ENCODE assay signal across 22 cellular contexts in genomic region chr1:91012196-91012595, GRCh38. TPM values are rescaled to one million over a fixed set of nuclear protein-coding genes. Genes with fewer than 3 reads are reported as not detected.
DNase-seq lines count a peak whose midpoint lies in the region; ATAC-seq, FAIRE-seq and TF ChIP-seq lines count a peak whose summit lies in the region.
"Had no signal": no experiment of that assay in that cellular context is flagged by ENCODE, and none has a peak within 500 bp of the region (broad histone marks: within the 10 kb centered on the region; RNA-seq: fewer than 3 reads in every experiment).

No MANE protein-coding gene starts in this region.

- no peak overlapping the region for H3K4ac ChIP-seq in mesendoderm (ENCODE audit: low read depth, low read length)

- no peak overlapping the region for H3K9ac ChIP-seq in mesendoderm (ENCODE audit: low read length)

- peaks cover 7% of the 10 kb centered on the region for H3K36me3 Mint-ChIP-seq in CD4-positive, CD25-positive, alpha-beta regulatory T cell
- peaks cover 29% of the 10 kb centered on the region for H3K36me3 Mint-ChIP-seq in activated B cell treated with CpG ODN at 0.5 μM for 24 hours (ENCODE audit: low read depth)
- H3K36me3 Mint-ChIP-seq in naive thymus-derived CD4-positive, alpha-beta T cell: peaks cover 0 to 17% (median 11%) of the 10 kb centered on the region in 5 donors

- no CpG with 5 or more reads among the region's 4 CpGs for WGBS in mesendoderm (ENCODE audit: extremely low coverage, insufficient coverage, low lambda C conversion rate)

- peak overlapping the region in 2 of 4 donors; percentile 4 to 23 for H3K4me3 Mint-ChIP-seq in CD4-positive, CD25-positive, alpha-beta regulatory T cell
- no peak overlapping the region for H3K4me3 Mint-ChIP-seq in activated B cell treated with CpG ODN at 0.5 μM for 24 hours
- peak overlapping the region in 8 of 10 donors; percentile 32 to 69 (median 49) for H3K4me3 Mint-ChIP-seq in naive thymus-derived CD4-positive, alpha-beta T cell
- H3K4me3 Mint-ChIP-seq: T-helper 1 cell treated with Interleukin-12 subunit alpha and Interleukin-12 subunit beta and Interleukin-4 antibody, amounts not matched to agents 30 μg/mL and 1 μg/mL, for 36 hours had no signal

- no peak overlapping the region for H2BK120ac ChIP-seq in mesendoderm (ENCODE audit: low read depth, low read length)

- peaks cover 63 to 82% (median 69%) of the 10 kb centered on the region in 4 donors for H3K4me1 Mint-ChIP-seq in CD4-positive, CD25-positive, alpha-beta regulatory T cell
- H3K4me1 Mint-ChIP-seq in activated B cell treated with CpG ODN at 0.5 μM for 24 hours: peaks cover 76% of the 10 kb centered on the region
- H3K4me1 Mint-ChIP-seq in naive thymus-derived CD4-positive, alpha-beta T cell: peaks cover 52 to 96% (median 86%) of the 10 kb centered on the region in 7 donors

- POLR2A ChIA-PET in activated B cell treated with CpG ODN at 0.5 μM for 24 hours (lab: Charles Lee): no interaction called here
- POLR2A ChIA-PET in naive thymus-derived CD4-positive, alpha-beta T cell (lab: Charles Lee): no interaction called here

- H3K36me3 ChIP-seq in CD4-positive, CD25-positive, alpha-beta regulatory T cell (ENCODE audit: control insufficient read depth, insufficient read depth, low read length): peaks cover 2% of the 10 kb centered on the region
- H3K36me3 ChIP-seq in naive thymus-derived CD4-positive, alpha-beta T cell (ENCODE audit: control insufficient read depth in 2 of 3, insufficient read depth in 3 of 3, low read length in 3 of 3): no peaks in the 10 kb centered on the region
- H3K36me3 ChIP-seq in mesendoderm (ENCODE audit: control insufficient read depth, insufficient read depth, low read length): no peaks in the 10 kb centered on the region
- H3K36me3 ChIP-seq: right lobe of liver, upper lobe of left lung had no signal

- H2BK15ac ChIP-seq in mesendoderm (replicated peaks; ENCODE audit: low read depth): no peak overlapping the region

- TF ChIP-seq CTCF in 22Rv1 (IDR thresholded peaks at IDR 0.05): no peak
- TF ChIP-seq CTCF in activated B cell treated with CpG ODN at 0.5 μM for 24 hours (IDR thresholded peaks at IDR 0.05): no peak

- ATAC-seq in CD4-positive, CD25-positive, alpha-beta regulatory T cell (ENCODE audit: low read depth in 2 of 2): no peak
- ATAC-seq in activated B cell treated with CpG ODN at 0.5 μM for 24 hours (ENCODE audit: low read depth): no peak
- ATAC-seq in naive thymus-derived CD4-positive, alpha-beta T cell: no peak

- CTCF ChIA-PET in activated B cell treated with CpG ODN at 0.5 μM for 24 hours (lab: Charles Lee): interaction anchor here (1.6 kb wide), 1 partner anchor 153 kb away, joined by 8 read pairs; no protein-coding TSS in a partner anchor
- CTCF ChIA-PET in naive thymus-derived CD4-positive, alpha-beta T cell (lab: Charles Lee): no interaction called here

- H3K27ac ChIP-seq in 22Rv1: peak overlapping the region; percentile 27
- H3K27ac ChIP-seq in CD4-positive, CD25-positive, alpha-beta regulatory T cell (ENCODE audit: insufficient read depth, low read length, poor library complexity, severe bottlenecking): no peak overlapping the region
- no peak overlapping the region for H3K27ac ChIP-seq in naive thymus-derived CD4-positive, alpha-beta T cell (ENCODE audit: low read depth, low read length)
- H3K27ac ChIP-seq in mesendoderm (ENCODE audit: low read depth, low read length): no peak overlapping the region
- H3K27ac ChIP-seq: C4-2B, right lobe of liver, upper lobe of left lung had no signal

- no peak overlapping the region for H4K8ac ChIP-seq in mesendoderm (ENCODE audit: low read depth, low read length)

- peaks cover 10% of the 10 kb centered on the region for H3K79me1 ChIP-seq in mesendoderm (ENCODE audit: low read length)

- peaks cover 38% of the 10 kb centered on the region for H3K4me1 ChIP-seq in CD4-positive, CD25-positive, alpha-beta regulatory T cell (ENCODE audit: control insufficient read depth, insufficient read depth, low read length, poor library complexity, severe bottlenecking)
- H3K4me1 ChIP-seq in naive thymus-derived CD4-positive, alpha-beta T cell (ENCODE audit: control insufficient read depth in 2 of 2, insufficient read depth in 2 of 2, low read length in 2 of 2): peaks cover 21 to 28% of the 10 kb centered on the region in 2 donors
- peaks cover 8% of the 10 kb centered on the region for H3K4me1 ChIP-seq in mesendoderm (ENCODE audit: control insufficient read depth, low read depth, low read length)

- intact Hi-C loops in activated B cell treated with CpG ODN at 0.5 μM for 24 hours (cut with micrococcal nuclease): loop anchor here (10.0 kb wide), 1 partner anchor 47 kb away; no protein-coding TSS in a partner anchor
- intact Hi-C loops in naive thymus-derived CD4-positive, alpha-beta T cell (cut with micrococcal nuclease): loop anchor here in 1 of 2 donors (5.0 kb wide), 1 partner anchor 85 kb away; no protein-coding TSS in a partner anchor

- no peak overlapping the region for H3K23ac ChIP-seq in mesendoderm (ENCODE audit: low read length)

- no peak overlapping the region for H3K56ac ChIP-seq in mesendoderm (ENCODE audit: low read length)

- H2AK5ac ChIP-seq in mesendoderm (ENCODE audit: low read length): no peak overlapping the region

- H3K27ac Mint-ChIP-seq in CD4-positive, CD25-positive, alpha-beta regulatory T cell: no peak overlapping the region
- H3K27ac Mint-ChIP-seq in activated B cell treated with CpG ODN at 0.5 μM for 24 hours: peak overlapping the region; percentile 26
- peak overlapping the region in 3 of 9 donors; percentile 9 to 38 (median 36) for H3K27ac Mint-ChIP-seq in naive thymus-derived CD4-positive, alpha-beta T cell
- H3K27ac Mint-ChIP-seq: T-helper 1 cell treated with Interleukin-12 subunit alpha and Interleukin-12 subunit beta and Interleukin-4 antibody, amounts not matched to agents 30 μg/mL and 1 μg/mL, for 36 hours had no signal

- no peak overlapping the region for H2BK5ac ChIP-seq in mesendoderm (ENCODE audit: low read length)

- H3K9me3 ChIP-seq in CD4-positive, CD25-positive, alpha-beta regulatory T cell (ENCODE audit: control insufficient read depth in 2 of 2, low read length in 2 of 2): no peaks in the 10 kb centered on the region
- H3K9me3 ChIP-seq in naive thymus-derived CD4-positive, alpha-beta T cell (ENCODE audit: control insufficient read depth in 2 of 3, low read length in 3 of 3): no peaks in the 10 kb centered on the region
- H3K9me3 ChIP-seq: mucosa of descending colon, right lobe of liver, upper lobe of left lung had no signal

- no peak overlapping the region for H3K4me2 ChIP-seq in mesendoderm (ENCODE audit: low read length)

- H3K9me3 Mint-ChIP-seq in CD4-positive, CD25-positive, alpha-beta regulatory T cell: peaks cover 0 to 1% (median 0%) of the 10 kb centered on the region in 7 donors
- no peaks in the 10 kb centered on the region for H3K9me3 Mint-ChIP-seq in activated B cell treated with CpG ODN at 0.5 μM for 24 hours
- H3K9me3 Mint-ChIP-seq in naive thymus-derived CD4-positive, alpha-beta T cell: no peaks in the 10 kb centered on the region
- H3K9me3 Mint-ChIP-seq: T-helper 1 cell treated with Interleukin-12 subunit alpha and Interleukin-12 subunit beta and Interleukin-4 antibody, amounts not matched to agents 30 μg/mL and 1 μg/mL, for 36 hours had no signal

- FAIRE-seq in RCC 7860 (lab: Jason Lieb, UNC): no peak
- FAIRE-seq: endothelial cell of umbilical vein, GM12892, islet of Langerhans had no signal

- peak overlapping the region; percentile 4 for H3K4me3 ChIP-seq in CD4-positive, CD25-positive, alpha-beta regulatory T cell (ENCODE audit: low read depth, low read length)
- no peak overlapping the region for H3K4me3 ChIP-seq in naive thymus-derived CD4-positive, alpha-beta T cell (ENCODE audit: low read length)
- H3K4me3 ChIP-seq in mesendoderm (ENCODE audit: low read length): no peak overlapping the region
- H3K4me3 ChIP-seq: mucosa of descending colon, right lobe of liver, upper lobe of left lung had no signal

- H3K18ac ChIP-seq in mesendoderm (ENCODE audit: low read length): no peak overlapping the region

- no peaks in the 10 kb centered on the region for H3K27me3 ChIP-seq in CD4-positive, CD25-positive, alpha-beta regulatory T cell (ENCODE audit: control insufficient read depth, insufficient read depth, low read length)
- H3K27me3 ChIP-seq in naive thymus-derived CD4-positive, alpha-beta T cell (ENCODE audit: control insufficient read depth in 2 of 2, insufficient read depth in 2 of 2, low read length in 2 of 2): no peaks in the 10 kb centered on the region
- no peaks in the 10 kb centered on the region for H3K27me3 ChIP-seq in mesendoderm (ENCODE audit: insufficient read depth, low read length, poor library complexity)
- H3K27me3 ChIP-seq: right lobe of liver, upper lobe of left lung had no signal

- H4K5ac ChIP-seq in mesendoderm (ENCODE audit: low read length): no peak overlapping the region

- DNase-seq in CD4-positive, CD25-positive, alpha-beta regulatory T cell: no peak
- DNase-seq in activated B cell treated with CpG ODN at 0.5 μM for 24 hours: no peak
- DNase-seq in naive thymus-derived CD4-positive, alpha-beta T cell: no peak
- DNase-seq in T-helper 9 cell: no peak
- DNase-seq in RCC 7860 (ENCODE audit: low spot score): no peak
- no peak for DNase-seq in mesendoderm
- DNase-seq: activated gamma-delta T cell treated with Interleukin-2 at 50 U/mL for 16 hours; activated T-cell treated with anti-CD3 and anti-CD28 coated beads, Interleukin-2, amount 50 U/mL, for 1 hour; cerebellar nuclear complex; mucosa of descending colon; NCI-H1092 treated with DMSO at 0.1 percent for 48 hours; NCI-H187 treated with DMSO at 0.1 percent for 48 hours; right lobe of liver; stimulated activated CD4-positive, alpha-beta T cell treated with anti-CD3 and anti-CD28 coated beads, Interleukin-2, amount 100 ng/mL, for 48 hours had no signal

- H3K79me2 ChIP-seq in mesendoderm (ENCODE audit: control insufficient read depth, insufficient read depth, low read length): peaks cover 62% of the 10 kb centered on the region

- no peaks in the 10 kb centered on the region for H3K27me3 Mint-ChIP-seq in CD4-positive, CD25-positive, alpha-beta regulatory T cell
- no peaks in the 10 kb centered on the region for H3K27me3 Mint-ChIP-seq in activated B cell treated with CpG ODN at 0.5 μM for 24 hours
- no peaks in the 10 kb centered on the region for H3K27me3 Mint-ChIP-seq in naive thymus-derived CD4-positive, alpha-beta T cell
- H3K27me3 Mint-ChIP-seq: brain had no signal

RNA-seq across cellular contexts. Expression of gene ZNF644, which starts 9.6 kb away (rescaled TPM):
- 139 TPM for total RNA-seq in CD4-positive, CD25-positive, alpha-beta regulatory T cell
- polyA plus RNA-seq in CD4-positive, CD25-positive, alpha-beta regulatory T cell: 10 to 100 TPM; 46.9 to 55.6 (median 51.2) TPM
- 78.4 and 98.4 TPM in 2 replicates for total RNA-seq in activated B cell treated with CpG ODN at 0.5 μM for 24 hours
- total RNA-seq in naive thymus-derived CD4-positive, alpha-beta T cell: 100 to 1,000 TPM in 2 of 5 experiments, 10 to 100 TPM in 3; 63.5 to 117 (median 85.2) TPM
- polyA plus RNA-seq in naive thymus-derived CD4-positive, alpha-beta T cell: 10 to 100 TPM; 53.9 to 78.5 TPM
- 46.1 TPM for polyA plus RNA-seq in mesendoderm (2013, experiment 1 of 2)
- 46.4 TPM for polyA plus RNA-seq in mesendoderm (2013, experiment 2 of 2)
